ENCODE assay signal across 1 cellular context in genomic region chr6:127406122-127406521, GRCh38.
TF ChIP-seq lines count a peak whose summit lies in the region.

No MANE protein-coding gene starts in this region.

TF ChIP-seq in K562, 482 proteins besides CTCF, POLR2A, EP300 and RAD21 (continued from another document):
- TF ChIP-seq MAFG (tag; conservative IDR thresholded peaks at IDR 0.05) (no peak), POLR2B (IDR thresholded peaks at IDR 0.05; ENCODE audit: low read depth, partially characterized antibody) (no peak)
